8 cellular contexts compared by ENCODE assay signal in genomic region chr10:86399879-86400704, GRCh38.
A peak's percentile ranks its signal among the peaks of the same experiment; 100 is the strongest.
DNase-seq lines count a peak whose midpoint lies in the region; ATAC-seq, FAIRE-seq and TF ChIP-seq lines count a peak whose summit lies in the region.

No MANE protein-coding gene starts in this region.

- H3K4me1 ChIP-seq in BLaER1 treated with 17β-estradiol and CSF1 and Interleukin-3, amounts not matched to agents 10 nM and 100 nM: peaks cover 10 to 46% (median 34%) of the 10 kb centered on the region in 10 experiments; a peak in 19 of 20 replicates

- H4K20me1 ChIP-seq in BLaER1 treated with 17β-estradiol and CSF1 and Interleukin-3, amounts not matched to agents 10 nM and 100 nM: no peaks in the 10 kb centered on the region

- DNase-seq in GM19239 (ENCODE audit: insufficient read length, low spot score): peak; percentile 76
- peak; percentile 92 for DNase-seq in NCI-H510A (lab: John Stamatoyannopoulos, UW)
- peak; percentile 94 to 95 for DNase-seq in activated CD4-positive, alpha-beta T cell treated with anti-CD3 and anti-CD28 coated beads for 24 hours (ENCODE audit: low read depth in 2 of 2)
- peak; percentile 97 for DNase-seq in choroid plexus epithelial cell (ENCODE audit: low read depth)
- peak; percentile 90 to 94 (median 92) for DNase-seq in stimulated activated CD4-positive, alpha-beta T cell treated with anti-CD3 and anti-CD28 coated beads, Interleukin-1b, Interleukin-23, amount 100 ng/mL, for 24 hours (ENCODE audit: low read depth in 4 of 4, low spot score in 1 of 4)

- peaks cover 0 to 24% (median 0%) of the 10 kb centered on the region in 11 experiments; a peak in 6 of 22 replicates for H3K27me3 ChIP-seq in BLaER1 treated with 17β-estradiol and CSF1 and Interleukin-3, amounts not matched to agents 10 nM and 100 nM
- H3K27me3 ChIP-seq in layer of hippocampus (ENCODE audit: control insufficient read depth, insufficient read depth, low read length): no peaks in the 10 kb centered on the region

- H3K4me2 ChIP-seq in BLaER1 treated with 17β-estradiol and CSF1 and Interleukin-3, amounts not matched to agents 10 nM and 100 nM: peak overlapping the region; percentile 95 to 100 (median 98)

- peak; percentile 81 for ATAC-seq in HG03442 (IDR thresholded peaks at IDR 0.05; ENCODE audit: unreplicated experiment)

- peaks cover 0 to 6% (median 0%) of the 10 kb centered on the region in 11 experiments; a peak in 9 of 22 replicates for H3K9me3 ChIP-seq in BLaER1 treated with 17β-estradiol and CSF1 and Interleukin-3, amounts not matched to agents 10 nM and 100 nM (replicated peaks in 1 of 11)

- TF ChIP-seq CTCF in choroid plexus epithelial cell (conservative IDR thresholded peaks at IDR 0.05; ENCODE audit: low read depth, low read length): peak; percentile 92

- H3K9ac ChIP-seq in BLaER1 treated with 17β-estradiol and CSF1 and Interleukin-3, amounts not matched to agents 10 nM and 100 nM: peak overlapping the region; percentile 73 to 88 (median 83)

- peak; percentile 91 for FAIRE-seq in GM19239 (lab: Jason Lieb, UNC)

- H3K36me3 ChIP-seq in BLaER1 treated with 17β-estradiol and CSF1 and Interleukin-3, amounts not matched to agents 10 nM and 100 nM: no peaks in the 10 kb centered on the region

- H3K27ac ChIP-seq in BLaER1 treated with 17β-estradiol and CSF1 and Interleukin-3, amounts not matched to agents 10 nM and 100 nM: peak overlapping the region; percentile 34 to 87 (median 78); a peak in 21 of 22 replicates
- H3K27ac ChIP-seq in layer of hippocampus (ENCODE audit: low read depth, low read length): peak overlapping the region; percentile 81

- H3K4me3 ChIP-seq in BLaER1 treated with 17β-estradiol and CSF1 and Interleukin-3, amounts not matched to agents 10 nM and 100 nM: peak overlapping the region; percentile 61 to 86 (median 72)
- H3K4me3 ChIP-seq in choroid plexus epithelial cell (ENCODE audit: low read depth, low read length): peak overlapping the region; percentile 71

Comparison
In these comparisons a context has a peak if more than half of its experiments do, and no peak if none do; other contexts are left out.
1. Peak in every context shown above with its lines: DNase-seq, ATAC-seq, H3K4me3 ChIP-seq and H3K27ac ChIP-seq.